In genomic region chr2:105005170-105005569, GRCh38 we compare ENCODE assay signal across 14 cellular contexts.
"Had no signal": no experiment of that assay in that cellular context is flagged by ENCODE, and none has a peak within 500 bp of the region (broad histone marks: within the 10 kb centered on the region; RNA-seq: fewer than 3 reads in every experiment).

No MANE protein-coding gene starts in this region.

- H3K4me3 ChIP-seq: adrenal gland, colonic mucosa, gastroesophageal sphincter, ovary, stomach, uterus had no signal

- H3K27me3 ChIP-seq: adrenal gland, colonic mucosa, gastroesophageal sphincter, ovary, stomach, uterus had no signal

- H3K27ac ChIP-seq: adrenal gland, colonic mucosa, gastroesophageal sphincter, ovary, stomach, uterus had no signal

- H3K4me1 ChIP-seq: adrenal gland, colonic mucosa, gastroesophageal sphincter, uterus had no signal

- DNase-seq: activated naive CD4-positive, alpha-beta T cell treated with anti-CD3 and anti-CD28 coated beads, Interleukin-2, amount 50 U/mL, for 16 hours; adrenal gland; caudate nucleus; colonic mucosa; effector CD4-positive, alpha-beta T cell; nephron progenitor cell; ovary; stimulated activated CD4-positive, alpha-beta T cell treated with anti-CD3 and anti-CD28 coated beads, Interleukin-15, amount 100 ng/mL, for 24 hours; stimulated activated CD4-positive, alpha-beta T cell treated with anti-CD3 and anti-CD28 coated beads, Interleukin-4, amount 100 ng/mL, for 4 hours; uterus had no signal

- H3K4me3 Mint-ChIP-seq: nephron progenitor cell; T-helper 1 cell treated with Interleukin-12 subunit alpha and Interleukin-12 subunit beta and Interleukin-4 antibody, amounts not matched to agents 30 μg/mL and 1 μg/mL, for 36 hours had no signal

- H3K27ac Mint-ChIP-seq: nephron progenitor cell; T-helper 1 cell treated with Interleukin-12 subunit alpha and Interleukin-12 subunit beta and Interleukin-4 antibody, amounts not matched to agents 30 μg/mL and 1 μg/mL, for 36 hours had no signal

- ATAC-seq: activated CD4-positive, CD25-positive, alpha-beta regulatory T cell treated with anti-CD3 and anti-CD28 coated beads, Interleukin-2, amount 50 U/mL, for 24 hours; gastroesophageal sphincter had no signal

- H3K9me3 ChIP-seq: adrenal gland, colonic mucosa, ovary, uterus had no signal

- H3K36me3 ChIP-seq: adrenal gland, colonic mucosa, gastroesophageal sphincter, ovary, stomach, uterus had no signal
